In genomic region chr4:68416591-68416990, GRCh38 we compare ENCODE assay signal across 20 cellular contexts. TPM values are rescaled to one million over a fixed set of nuclear protein-coding genes. Genes with fewer than 3 reads are reported as not detected.
DNase-seq lines count a peak whose midpoint lies in the region; ATAC-seq, FAIRE-seq and TF ChIP-seq lines count a peak whose summit lies in the region.
"Had no signal": no experiment of that assay in that cellular context is flagged by ENCODE, and none has a peak within 500 bp of the region (broad histone marks: within the 10 kb centered on the region; RNA-seq: fewer than 3 reads in every experiment).

No MANE protein-coding gene starts in this region.

- 68% methylated on average over 3 of the region's 3 CpGs for WGBS in mammary epithelial cell (ENCODE audit: low coverage, missing lambda C conversion rate)

- H3K27ac Mint-ChIP-seq in MCF 10A (ENCODE audit: low read depth, unreplicated experiment) = peak overlapping the region; percentile 52
- H3K27ac Mint-ChIP-seq: CD8-positive, alpha-beta T cell had no signal

- H3K9me3 Mint-ChIP-seq in MCF 10A (ENCODE audit: unreplicated experiment) = no peaks in the 10 kb centered on the region
- H3K9me3 Mint-ChIP-seq: CD8-positive, alpha-beta T cell had no signal

- H3K9ac ChIP-seq in mammary epithelial cell (ENCODE audit: insufficient read depth, low read length) = no peak overlapping the region

- no peaks in the 10 kb centered on the region for H3K27me3 Mint-ChIP-seq in MCF 10A (ENCODE audit: insufficient read depth, unreplicated experiment)

- H3K4me3 ChIP-seq in breast epithelium (no peak overlapping the region), mammary epithelial cell (replicated peaks in 1 of 3; ENCODE audit: insufficient read depth in 1 of 3, low read depth in 2 of 3, low read length in 3 of 3) (no peak overlapping the region)
- H3K4me3 ChIP-seq: SJSA1 had no signal

- H3K79me2 ChIP-seq in mammary epithelial cell (ENCODE audit: insufficient read depth, low read length) = no peaks in the 10 kb centered on the region

- ATAC-seq in foreskin keratinocyte = peak; percentile 96
- ATAC-seq in GM19463 (IDR thresholded peaks at IDR 0.05; ENCODE audit: unreplicated experiment) = no peak
- ATAC-seq: CD8-positive, alpha-beta T cell had no signal

- in situ Hi-C loops in mammary epithelial cell (cut with MboI; ENCODE audit: low sequenced_read_pairs in 2 of 2) = no loop called here

- intact Hi-C loops in MCF 10A (cut with micrococcal nuclease) = no loop called here
- intact Hi-C loops in breast epithelium (cut with DNase I; ENCODE audit: low total_unique reads) = no loop called here
- intact Hi-C loops in mammary epithelial cell (cut with micrococcal nuclease) = no loop called here

- BruUV-seq in MCF 10A (replicated peaks; lab: Mats Ljungman, UMichigan) (no TSS peak), mammary epithelial cell (replicated peaks; lab: Mats Ljungman, UMichigan) (no TSS peak)

- H3K36me3 ChIP-seq in breast epithelium = no peaks in the 10 kb centered on the region
- H3K36me3 ChIP-seq in mammary epithelial cell (ENCODE audit: insufficient read depth, low read length) = no peaks in the 10 kb centered on the region
- H3K36me3 ChIP-seq: SJSA1 had no signal

- no peak overlapping the region for H3K4me3 Mint-ChIP-seq in MCF 10A (ENCODE audit: unreplicated experiment)
- H3K4me3 Mint-ChIP-seq: CD8-positive, alpha-beta T cell had no signal

- H3K4me2 ChIP-seq in mammary epithelial cell (ENCODE audit: insufficient read depth, low read depth, low read length) = no peak overlapping the region

- POLR2A ChIA-PET in MCF 10A (lab: Yijun Ruan, JAX) = interaction anchor here (0.5 kb wide), 1 partner anchor 26 kb away, joined by 3 read pairs; no protein-coding TSS in a partner anchor

- no peak for TF ChIP-seq POLR2A in breast epithelium (IDR thresholded peaks at IDR 0.05)
- no peak for TF ChIP-seq POLR2A in GM12892 (IDR thresholded peaks at IDR 0.05; ENCODE audit: low read depth, low read length)

- dilution Hi-C loops in mammary epithelial cell (cut with HindIII; ENCODE audit: low sequenced_read_pairs) = no loop called here

- H3K36me3 Mint-ChIP-seq in MCF 10A (ENCODE audit: insufficient read depth, unreplicated experiment) = no peaks in the 10 kb centered on the region
- H3K36me3 Mint-ChIP-seq: CD8-positive, alpha-beta T cell had no signal

- no peaks in the 10 kb centered on the region for H3K4me1 ChIP-seq in breast epithelium
- H3K4me1 ChIP-seq in mammary epithelial cell (ENCODE audit: insufficient read depth, low read length) = peaks cover 14% of the 10 kb centered on the region
- peaks cover 16% of the 10 kb centered on the region for H3K4me1 ChIP-seq in foreskin keratinocyte
- H3K4me1 ChIP-seq: SJSA1 had no signal

- TF ChIP-seq CTCF in MCF 10A (IDR thresholded peaks at IDR 0.05; ENCODE audit: unreplicated experiment) (no peak), breast epithelium (IDR thresholded peaks at IDR 0.05) (no peak), mammary epithelial cell (conservative IDR thresholded peaks at IDR 0.05 in 1 of 2, IDR thresholded peaks at IDR 0.05 in 1 of 2; ENCODE audit: extremely low read depth in 1 of 2, insufficient read depth in 1 of 2, low read depth in 1 of 2, low read length in 2 of 2) (no peak), foreskin keratinocyte (conservative IDR thresholded peaks at IDR 0.05) (no peak)

- no peaks in the 10 kb centered on the region for H4K20me1 ChIP-seq in mammary epithelial cell (ENCODE audit: insufficient read depth, low read length)

- H3K9me3 ChIP-seq in breast epithelium (no peaks in the 10 kb centered on the region), mammary epithelial cell (replicated peaks; ENCODE audit: insufficient read depth, low read length) (no peaks in the 10 kb centered on the region)
- H3K9me3 ChIP-seq: SJSA1 had no signal

- H3K27ac ChIP-seq in breast epithelium = no peak overlapping the region
- peak overlapping the region; percentile 22 for H3K27ac ChIP-seq in mammary epithelial cell (ENCODE audit: insufficient read depth, low read depth, low read length)
- H3K27ac ChIP-seq in foreskin keratinocyte = peak overlapping the region; percentile 3
- H3K27ac ChIP-seq: 22Rv1, SJSA1 had no signal

- no peak overlapping the region for H2AFZ ChIP-seq in mammary epithelial cell (ENCODE audit: low read depth, low read length)

- no peak for FAIRE-seq in GM12892 (lab: Jason Lieb, UNC)
- FAIRE-seq: H1 had no signal

- CTCF ChIA-PET in MCF 10A (lab: Yijun Ruan, JAX) (no interaction called here), mammary epithelial cell (lab: Charles Lee; ENCODE audit: low non-redundant PET) (no interaction called here)

- H3K27me3 ChIP-seq in breast epithelium (no peaks in the 10 kb centered on the region), mammary epithelial cell (ENCODE audit: insufficient read depth, low read length) (no peaks in the 10 kb centered on the region), foreskin keratinocyte (no peaks in the 10 kb centered on the region)
- H3K27me3 ChIP-seq: SJSA1 had no signal

- DNase-seq in MCF 10A (ENCODE audit: unreplicated experiment) = peak; percentile 61
- no peak for DNase-seq in breast epithelium (ENCODE audit: low spot score in 2 of 2)
- peak; percentile 53 for DNase-seq in mammary epithelial cell
- peak; percentile 59 to 61 for DNase-seq in foreskin keratinocyte
- no peak for DNase-seq in NCI-H2107 treated with DMSO at 0.1 percent for 48 hours (lab: John Stamatoyannopoulos, UW; ENCODE audit: unreplicated experiment)
- no peak for DNase-seq in GM12892 (ENCODE audit: insufficient read length)
- DNase-seq in stimulated activated CD4-positive, alpha-beta T cell treated with anti-CD3 and anti-CD28 coated beads, Interleukin-15, amount 100 ng/mL, for 24 hours = no peak
- DNase-seq: CD8-positive, alpha-beta T cell; NCI-H1105; NCI-H1694 treated with DMSO at 0.1 percent for 48 hours; NCI-H446; NCI-H69; RPMI8226 had no signal

- peaks cover 9% of the 10 kb centered on the region for H3K4me1 Mint-ChIP-seq in MCF 10A (ENCODE audit: insufficient read depth, unreplicated experiment)

RNA-seq across cellular contexts. Expression of gene TMPRSS11E, which starts 30.7 kb away (rescaled TPM):
- total RNA-seq in MCF 10A (2022) (not detected in 2 replicates), breast epithelium (1 to 10 TPM in 2 of 3 donors, not detected in 1; 1.3 to 3.3 TPM), mammary epithelial cell (1 to 10 TPM; 2.3 to 3.2 TPM), foreskin keratinocyte (0.11 and 0.17 TPM in 2 replicates)
- polyA plus RNA-seq in mammary epithelial cell (2.4 TPM), foreskin keratinocyte (0.06 and 0.13 TPM in 2 replicates)
- polyA minus RNA-seq in mammary epithelial cell = not detected
- polyA plus RNA-seq in GM12892 (2012; ENCODE audit: missing spikeins) = not detected
- total RNA-seq: CD8-positive, alpha-beta T cell; OCI-LY7; SJSA1 had no signal
- polyA plus RNA-seq: AG04450, BJ had no signal

Comparison
In these comparisons a context has a peak if more than half of its experiments do, and no peak if none do; other contexts are left out.
1. DNase-seq: peak in MCF 10A (single experiment), mammary epithelial cell (single experiment) and foreskin keratinocyte (2 of 2); none in breast epithelium (0 of 2), NCI-H2107 treated with DMSO at 0.1 percent for 48 hours (single experiment), GM12892 (single experiment) and stimulated activated CD4-positive, alpha-beta T cell treated with anti-CD3 and anti-CD28 coated beads, Interleukin-15, amount 100 ng/mL, for 24 hours (single experiment).
2. H3K27ac ChIP-seq: peak in mammary epithelial cell (single experiment) and foreskin keratinocyte (single experiment); none in breast epithelium (0 of 2).